Comparison of ENCODE assay signal across 13 cellular contexts in the genomic region with DNA sequence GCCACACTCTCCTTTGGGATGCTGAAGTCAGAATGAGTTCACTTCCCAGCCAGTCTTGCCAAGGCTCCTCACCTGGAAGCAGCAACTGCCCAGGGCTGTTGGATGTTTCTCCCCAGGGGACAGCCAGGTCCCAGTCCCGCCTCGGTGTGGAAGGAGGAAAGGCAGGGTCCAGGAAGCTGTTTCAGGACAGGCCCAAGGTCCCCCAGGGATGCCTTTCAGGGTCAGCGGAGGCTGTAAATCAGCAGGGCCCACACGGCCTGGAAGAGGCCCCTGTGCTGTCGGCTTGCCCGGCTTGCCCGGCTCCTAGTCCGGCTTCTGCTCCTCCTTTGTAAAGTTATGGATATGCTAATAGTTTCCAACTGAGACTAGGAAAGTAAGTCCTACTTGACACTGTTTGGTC. TPM values are rescaled to one million over a fixed set of nuclear protein-coding genes. Genes with fewer than 3 reads are reported as not detected.
DNase-seq lines count a peak whose midpoint lies in the region; ATAC-seq and TF ChIP-seq lines count a peak whose summit lies in the region.
"Had no signal": no experiment of that assay in that cellular context is flagged by ENCODE, and none has a peak within 500 bp of the region (broad histone marks: within the 10 kb centered on the region; RNA-seq: fewer than 3 reads in every experiment).

No MANE protein-coding gene starts in this region.

- H3K4me3 ChIP-seq in upper lobe of right lung, result no peak overlapping the region
- no peak overlapping the region for H3K4me3 ChIP-seq in BE2C (ENCODE audit: low read depth, low read length)
- H3K4me3 ChIP-seq: esophagus muscularis mucosa had no signal

- DNase-seq in activated naive CD4-positive, alpha-beta T cell treated with anti-CD3 and anti-CD28 coated beads, Interleukin-2, amount 10 ng/mL, durations not matched to agents 7 days and 5 days, result no peak
- DNase-seq in activated naive CD4-positive, alpha-beta T cell (lab: John Stamatoyannopoulos, UW), result no peak
- DNase-seq in activated T-cell treated with anti-CD3 and anti-CD28 coated beads, Interleukin-2, amount 50 U/mL, for 72 hours, result no peak
- DNase-seq in memory B cell (ENCODE audit: low spot score in 2 of 2) (no peak), upper lobe of right lung (no peak), NCI-H1436 treated with DMSO at 0.1 percent for 48 hours (lab: John Stamatoyannopoulos, UW) (no peak), BE2C (no peak), putamen (ENCODE audit: low spot score) (no peak)
- DNase-seq: caudate nucleus; NCI-H2171 treated with DMSO at 0.1 percent for 48 hours; stimulated activated CD4-positive, alpha-beta T cell treated with anti-CD3 and anti-CD28 coated beads, Interleukin-12 subunit alpha, Interleukin-12 subunit beta, amount 100 ng/mL, for 4 hours had no signal

- no peaks in the 10 kb centered on the region for H3K27me3 Mint-ChIP-seq in activated naive CD4-positive, alpha-beta T cell treated with anti-CD3 and anti-CD28 coated beads, Interleukin-2, amount 10 ng/mL, durations not matched to agents 7 days and 5 days
- H3K27me3 Mint-ChIP-seq in activated T-cell treated with anti-CD3 and anti-CD28 coated beads, Interleukin-2, amount 50 U/mL, for 72 hours (ENCODE audit: low read depth), result no peaks in the 10 kb centered on the region
- no peaks in the 10 kb centered on the region for H3K27me3 Mint-ChIP-seq in memory B cell

- CTCF ChIA-PET in activated naive CD4-positive, alpha-beta T cell treated with anti-CD3 and anti-CD28 coated beads, Interleukin-2, amount 10 ng/mL, durations not matched to agents 7 days and 5 days (lab: Charles Lee), result interaction anchor here (1.0 to 8.3 kb wide), 9 partner anchors 12 to 111 kb away, joined by 3 to 75 read pairs (median 4); no protein-coding TSS in a partner anchor

- TF ChIP-seq CTCF in upper lobe of right lung (IDR thresholded peaks at IDR 0.05), result no peak
- TF ChIP-seq CTCF in BE2C (IDR thresholded peaks at IDR 0.05; ENCODE audit: low read depth, low read length), result no peak

- peak overlapping the region; percentile 99 for H3K27ac Mint-ChIP-seq in activated naive CD4-positive, alpha-beta T cell treated with anti-CD3 and anti-CD28 coated beads, Interleukin-2, amount 10 ng/mL, durations not matched to agents 7 days and 5 days
- peak overlapping the region; percentile 99 for H3K27ac Mint-ChIP-seq in activated T-cell treated with anti-CD3 and anti-CD28 coated beads, Interleukin-2, amount 50 U/mL, for 72 hours
- H3K27ac Mint-ChIP-seq in memory B cell, result peak overlapping the region; percentile 96

- H3K27me3 ChIP-seq in upper lobe of right lung, result no peaks in the 10 kb centered on the region
- peaks cover 42% of the 10 kb centered on the region for H3K27me3 ChIP-seq in BE2C

- H3K9me3 Mint-ChIP-seq in activated naive CD4-positive, alpha-beta T cell treated with anti-CD3 and anti-CD28 coated beads, Interleukin-2, amount 10 ng/mL, durations not matched to agents 7 days and 5 days, result no peaks in the 10 kb centered on the region
- no peaks in the 10 kb centered on the region for H3K9me3 Mint-ChIP-seq in activated T-cell treated with anti-CD3 and anti-CD28 coated beads, Interleukin-2, amount 50 U/mL, for 72 hours
- H3K9me3 Mint-ChIP-seq in memory B cell, result no peaks in the 10 kb centered on the region

- peaks cover 76% of the 10 kb centered on the region for H3K4me1 Mint-ChIP-seq in activated naive CD4-positive, alpha-beta T cell treated with anti-CD3 and anti-CD28 coated beads, Interleukin-2, amount 10 ng/mL, durations not matched to agents 7 days and 5 days
- H3K4me1 Mint-ChIP-seq in activated T-cell treated with anti-CD3 and anti-CD28 coated beads, Interleukin-2, amount 50 U/mL, for 72 hours (ENCODE audit: low read depth), result peaks cover 75% of the 10 kb centered on the region
- peaks cover 65% of the 10 kb centered on the region for H3K4me1 Mint-ChIP-seq in memory B cell

- H3K9me3 ChIP-seq in upper lobe of right lung (no peaks in the 10 kb centered on the region), BE2C (no peaks in the 10 kb centered on the region)
- H3K9me3 ChIP-seq: esophagus muscularis mucosa had no signal

- intact Hi-C loops in upper lobe of right lung (cut with DNase I), result no loop called here

- no peak for ATAC-seq in activated T-cell treated with anti-CD3 and anti-CD28 coated beads, Interleukin-2, amount 50 U/mL, for 72 hours (replicated peaks in 1 of 2)
- ATAC-seq in memory B cell (ENCODE audit: low read depth), result no peak
- ATAC-seq in upper lobe of right lung, result no peak

- no peaks in the 10 kb centered on the region for H3K36me3 ChIP-seq in upper lobe of right lung
- no peaks in the 10 kb centered on the region for H3K36me3 ChIP-seq in BE2C
- H3K36me3 ChIP-seq: esophagus muscularis mucosa had no signal

- peaks cover 80% of the 10 kb centered on the region for H3K36me3 Mint-ChIP-seq in activated naive CD4-positive, alpha-beta T cell treated with anti-CD3 and anti-CD28 coated beads, Interleukin-2, amount 10 ng/mL, durations not matched to agents 7 days and 5 days
- peaks cover 32 to 70% of the 10 kb centered on the region in 2 donors for H3K36me3 Mint-ChIP-seq in activated T-cell treated with anti-CD3 and anti-CD28 coated beads, Interleukin-2, amount 50 U/mL, for 72 hours (ENCODE audit: insufficient read depth in 2 of 2)
- H3K36me3 Mint-ChIP-seq in memory B cell, result peaks cover 13% of the 10 kb centered on the region

- H3K27ac ChIP-seq in upper lobe of right lung, result peak overlapping the region; percentile 51
- H3K27ac ChIP-seq: esophagus muscularis mucosa had no signal

- H3K4me1 ChIP-seq in upper lobe of right lung, result peaks cover 2% of the 10 kb centered on the region
- no peaks in the 10 kb centered on the region for H3K4me1 ChIP-seq in BE2C
- H3K4me1 ChIP-seq: esophagus muscularis mucosa had no signal

- H3K4me3 Mint-ChIP-seq in activated naive CD4-positive, alpha-beta T cell treated with anti-CD3 and anti-CD28 coated beads, Interleukin-2, amount 10 ng/mL, durations not matched to agents 7 days and 5 days, result peak overlapping the region; percentile 99
- peak overlapping the region; percentile 94 to 96 for H3K4me3 Mint-ChIP-seq in activated T-cell treated with anti-CD3 and anti-CD28 coated beads, Interleukin-2, amount 50 U/mL, for 72 hours
- peak overlapping the region; percentile 85 for H3K4me3 Mint-ChIP-seq in memory B cell

RNA-seq across cellular contexts. Expression of a gene that starts 10.3 kb away (rescaled TPM):
- 100 to 1,000 TPM; 427 to 504 TPM for total RNA-seq in activated T-cell treated with anti-CD3 and anti-CD28 coated beads, Interleukin-2, amount 50 U/mL, for 72 hours
- total RNA-seq in upper lobe of right lung, result 41.4 TPM
- polyA plus RNA-seq in BE2C (2012; ENCODE audit: insufficient read depth, insufficient read length, low read depth), result not detected
- total RNA-seq: RPMI7951 had no signal

Comparison
In these comparisons a context has a peak if more than half of its experiments do, and no peak if none do; other contexts are left out.
1. RNA of a gene that starts 10.3 kb away (total RNA-seq): 427 to 504 TPM in activated T-cell treated with anti-CD3 and anti-CD28 coated beads, Interleukin-2, amount 50 U/mL, for 72 hours; 41.4 TPM in upper lobe of right lung (single experiment); every median in the first group is over 10 times any median in the second.
2. Peak in every context shown above with its lines, with median percentiles within 50 percentile points of each other: H3K27ac Mint-ChIP-seq and H3K4me3 Mint-ChIP-seq.